Comparison of ENCODE assay signal across 32 cellular contexts in genomic region chr9:20671635-20672034, GRCh38.
"Had no signal": no experiment of that assay in that cellular context is flagged by ENCODE, and none has a peak within 500 bp of the region (broad histone marks: within the 10 kb centered on the region; RNA-seq: fewer than 3 reads in every experiment).

No MANE protein-coding gene starts in this region.

- H3K27ac ChIP-seq: brain microvascular endothelial cell, epithelial cell of prostate, esophagus squamous epithelium, gastroesophageal sphincter, WERI-Rb-1 had no signal

- H3K4me3 ChIP-seq: esophagus squamous epithelium, gastroesophageal sphincter had no signal

- H3K27me3 Mint-ChIP-seq: activated CD8-positive, alpha-beta T cell treated with anti-CD3 and anti-CD28 coated beads for 36 hours; activated naive CD8-positive, alpha-beta T cell; activated T-helper 17 cell treated with anti-CD3 and anti-CD28 coated beads, Interleukin-2, amount 50 U/mL, for 72 hours; effector memory CD8-positive, alpha-beta T cell; T-helper 17 cell had no signal

- DNase-seq: activated B cell treated with CpG ODN at 0.5 μM for 24 hours; activated CD4-positive, alpha-beta T cell treated with anti-CD3 and anti-CD28 coated beads for 48 hours; activated CD4-positive, alpha-beta T cell treated with anti-CD3 and anti-CD28 coated beads, Interleukin-2, amount 50 U/mL, for 1 hour; activated CD4-positive, alpha-beta T cell treated with anti-CD3 and anti-CD28 coated beads, Interleukin-2, amount 50 U/mL, for 48 hours; activated CD8-positive, alpha-beta memory T cell treated with anti-CD3 and anti-CD28 coated beads for 24 hours; activated CD8-positive, alpha-beta T cell treated with anti-CD3 and anti-CD28 coated beads for 36 hours; activated effector memory CD4-positive, alpha-beta T cell treated with Interleukin-2 at 50 U/mL for 16 hours; activated gamma-delta T cell treated with Interleukin-2 at 50 U/mL for 16 hours; activated naive CD4-positive, alpha-beta T cell treated with anti-CD3 and anti-CD28 coated beads, Interleukin-2, amount 50 U/mL, for 16 hours; activated naive CD4-positive, alpha-beta T cell treated with Interleukin-2 at 50 U/mL for 16 hours; activated T-cell treated with anti-CD3 and anti-CD28 coated beads, Interleukin-2, amount 50 U/mL, for 4 hours; amniotic stem cell; anterior cingulate cortex; brain microvascular endothelial cell; caudate nucleus; cortex of kidney; dermis blood vessel endothelial cell; effector CD4-positive, alpha-beta T cell; effector memory CD8-positive, alpha-beta T cell; esophagus squamous epithelium; foreskin melanocyte; head of caudate nucleus; T-helper 1 cell; T-helper 17 cell; T1000; WERI-Rb-1 had no signal

- H3K27me3 ChIP-seq: brain microvascular endothelial cell, esophagus squamous epithelium, gastroesophageal sphincter had no signal

- H3K9me3 ChIP-seq: esophagus squamous epithelium, gastroesophageal sphincter had no signal

- H3K27ac Mint-ChIP-seq: activated B cell treated with CpG ODN at 0.5 μM for 24 hours; activated CD8-positive, alpha-beta T cell treated with anti-CD3 and anti-CD28 coated beads for 36 hours; activated naive CD8-positive, alpha-beta T cell; activated T-helper 17 cell treated with anti-CD3 and anti-CD28 coated beads, Interleukin-2, amount 50 U/mL, for 72 hours; effector memory CD8-positive, alpha-beta T cell; T-helper 17 cell; T-helper 2 cell treated with Interferon-gamma antibody and Interleukin-4, amounts not matched to agents 5 μg/mL and 100 μg/mL, for 36 hours had no signal

- H3K4me3 Mint-ChIP-seq: activated B cell treated with CpG ODN at 0.5 μM for 24 hours; activated CD8-positive, alpha-beta T cell treated with anti-CD3 and anti-CD28 coated beads for 36 hours; activated naive CD8-positive, alpha-beta T cell; activated T-cell treated with anti-CD3 and anti-CD28 coated beads, Interleukin-2, amount 50 U/mL, for 4 hours; activated T-helper 17 cell treated with anti-CD3 and anti-CD28 coated beads, Interleukin-2, amount 50 U/mL, for 72 hours; effector memory CD8-positive, alpha-beta T cell; T-helper 17 cell; T-helper 2 cell treated with Interferon-gamma antibody and Interleukin-4, amounts not matched to agents 5 μg/mL and 100 μg/mL, for 36 hours had no signal

- ATAC-seq: activated CD4-positive, CD25-positive, alpha-beta regulatory T cell treated with anti-CD3 and anti-CD28 coated beads, Interleukin-2, amount 50 U/mL, for 24 hours; activated CD8-positive, alpha-beta T cell treated with anti-CD3 and anti-CD28 coated beads for 36 hours; activated T-cell treated with anti-CD3 and anti-CD28 coated beads, Interleukin-2, amount 50 U/mL, for 4 hours; activated T-helper 17 cell treated with anti-CD3 and anti-CD28 coated beads, Interleukin-2, amount 50 U/mL, for 72 hours; effector memory CD8-positive, alpha-beta T cell; gastroesophageal sphincter; T-helper 17 cell had no signal

- H3K9me3 Mint-ChIP-seq: activated B cell treated with CpG ODN at 0.5 μM for 24 hours; activated CD8-positive, alpha-beta T cell treated with anti-CD3 and anti-CD28 coated beads for 36 hours; activated T-cell treated with anti-CD3 and anti-CD28 coated beads, Interleukin-2, amount 50 U/mL, for 4 hours; activated T-helper 17 cell treated with anti-CD3 and anti-CD28 coated beads, Interleukin-2, amount 50 U/mL, for 72 hours; effector memory CD8-positive, alpha-beta T cell; T-helper 2 cell treated with Interferon-gamma antibody and Interleukin-4, amounts not matched to agents 5 μg/mL and 100 μg/mL, for 36 hours had no signal

- H3K4me1 Mint-ChIP-seq: activated B cell treated with CpG ODN at 0.5 μM for 24 hours; activated T-helper 17 cell treated with anti-CD3 and anti-CD28 coated beads, Interleukin-2, amount 50 U/mL, for 72 hours had no signal

- H3K4me1 ChIP-seq: esophagus squamous epithelium, gastroesophageal sphincter had no signal

- H3K36me3 ChIP-seq: brain microvascular endothelial cell, esophagus squamous epithelium, gastroesophageal sphincter, WERI-Rb-1 had no signal
